1 cellular context compared by ENCODE assay signal in the genomic region with DNA sequence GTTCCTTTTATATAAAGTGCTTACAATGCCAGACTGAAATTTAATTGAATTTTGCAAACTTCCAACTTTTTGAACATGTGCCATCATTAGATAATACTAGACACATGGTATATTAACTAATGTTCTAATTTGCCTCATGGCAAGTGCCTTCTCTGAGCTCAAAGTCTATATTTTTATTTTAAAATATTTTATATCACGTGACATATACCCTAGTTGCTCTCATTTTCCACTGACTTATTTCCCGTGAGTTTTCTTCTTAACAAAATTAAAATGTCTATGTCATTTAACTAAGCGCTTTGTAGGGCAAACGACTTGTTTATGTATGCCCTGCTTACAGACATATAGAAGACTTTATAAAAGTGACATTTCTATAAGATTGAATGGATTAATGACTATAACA.
TF ChIP-seq lines count a peak whose summit lies in the region.

No MANE protein-coding gene starts in this region.

TF ChIP-seq in GM12878, 131 proteins besides CTCF, POLR2A, EP300 and RAD21:
- peak; percentile 64; the same call in 1 of the 2 replicates for TF ChIP-seq RAD51 (IDR thresholded peaks at IDR 0.05)
- no peak for TF ChIP-seq ATF2 (IDR thresholded peaks at IDR 0.05; ENCODE audit: low read length)
